1 cellular context compared by ENCODE assay signal in the genomic region with DNA sequence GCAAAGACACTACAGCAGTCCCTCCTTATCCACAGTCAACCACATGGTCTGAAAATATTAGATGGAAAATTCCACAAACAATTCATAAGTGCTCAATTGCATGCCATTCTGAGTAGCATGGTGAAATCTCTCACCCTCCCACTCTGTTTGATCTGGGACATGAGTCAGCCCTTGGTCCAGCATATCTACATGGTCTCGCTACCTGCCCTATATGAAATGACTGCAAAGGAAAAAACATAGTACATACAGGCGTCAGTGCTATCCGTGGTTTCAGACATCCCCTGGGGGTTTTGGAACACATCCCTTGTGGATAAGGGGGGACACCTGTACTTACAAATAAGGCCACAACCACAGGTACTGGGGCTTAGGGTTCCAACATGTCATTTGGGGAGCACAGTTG.
TF ChIP-seq lines count a peak whose summit lies in the region.

No MANE protein-coding gene starts in this region.

TF ChIP-seq in HepG2, 621 proteins besides CTCF, POLR2A, EP300 and RAD21 (continued from another document):
- TF ChIP-seq KDM1A (CRISPR knock-in tag; IDR thresholded peaks at IDR 0.05) (no peak), NFKBIZ (CRISPR knock-in tag; IDR thresholded peaks at IDR 0.05) (no peak), PPARG (CRISPR knock-in tag; conservative IDR thresholded peaks at IDR 0.05) (peak; percentile 74), FOSL2 (CRISPR knock-in tag; IDR thresholded peaks at IDR 0.05) (peak; percentile 80), ZNF749 (CRISPR knock-in tag; IDR thresholded peaks at IDR 0.05; ENCODE audit: borderline replicate concordance) (no peak)
- TF ChIP-seq, protein P1, sequence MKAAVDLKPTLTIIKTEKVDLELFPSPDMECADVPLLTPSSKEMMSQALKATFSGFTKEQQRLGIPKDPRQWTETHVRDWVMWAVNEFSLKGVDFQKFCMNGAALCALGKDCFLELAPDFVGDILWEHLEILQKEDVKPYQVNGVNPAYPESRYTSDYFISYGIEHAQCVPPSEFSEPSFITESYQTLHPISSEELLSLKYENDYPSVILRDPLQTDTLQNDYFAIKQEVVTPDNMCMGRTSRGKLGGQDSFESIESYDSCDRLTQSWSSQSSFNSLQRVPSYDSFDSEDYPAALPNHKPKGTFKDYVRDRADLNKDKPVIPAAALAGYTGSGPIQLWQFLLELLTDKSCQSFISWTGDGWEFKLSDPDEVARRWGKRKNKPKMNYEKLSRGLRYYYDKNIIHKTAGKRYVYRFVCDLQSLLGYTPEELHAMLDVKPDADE (CRISPR knock-in tag; IDR thresholded peaks at IDR 0.05) = no peak
